23 cellular contexts compared by ENCODE assay signal in the genomic region with DNA sequence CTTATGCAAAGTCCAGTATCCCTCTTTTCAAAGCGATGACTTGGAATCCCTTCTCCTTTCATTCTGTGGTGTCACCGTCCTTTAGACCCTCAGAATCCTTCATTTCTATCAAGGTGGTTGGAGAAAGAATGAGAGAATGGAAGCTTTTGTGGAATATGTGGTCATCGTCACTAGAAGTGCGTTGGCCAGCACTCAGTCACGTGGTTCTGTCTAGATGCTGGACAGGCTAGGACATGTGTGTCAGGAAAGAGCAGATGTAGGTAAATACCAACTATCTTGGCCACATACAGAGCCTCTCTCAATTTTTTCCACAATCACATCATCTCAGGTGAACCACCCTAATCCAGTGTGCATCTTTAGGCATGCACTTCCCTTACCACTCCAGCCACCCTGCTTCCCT.
"Had no signal": no experiment of that assay in that cellular context is flagged by ENCODE, and none has a peak within 500 bp of the region (broad histone marks: within the 10 kb centered on the region; RNA-seq: fewer than 3 reads in every experiment).

No MANE protein-coding gene starts in this region.

- H3K36me3 ChIP-seq: pancreas, right atrium auricular region, stomach, suprapubic skin, tibial nerve had no signal

- H3K4me3 ChIP-seq: pancreas, psoas muscle, right atrium auricular region, stomach, suprapubic skin, tibial nerve had no signal

- H3K27me3 ChIP-seq: pancreas, right atrium auricular region, stomach, suprapubic skin, tibial nerve had no signal

- H3K9me3 Mint-ChIP-seq: activated B cell treated with CpG ODN at 0.5 μM for 24 hours; activated naive CD4-positive, alpha-beta T cell treated with anti-CD3 and anti-CD28 coated beads, Interleukin-2, amount 10 ng/mL, durations not matched to agents 7 days and 5 days; memory B cell; nephron progenitor cell; T-helper 1 cell treated with Interleukin-12 subunit alpha and Interleukin-12 subunit beta and Interleukin-4 antibody, amounts not matched to agents 30 μg/mL and 1 μg/mL, for 36 hours had no signal

- H3K36me3 Mint-ChIP-seq: activated naive CD4-positive, alpha-beta T cell treated with anti-CD3 and anti-CD28 coated beads, Interleukin-2, amount 10 ng/mL, durations not matched to agents 7 days and 5 days; memory B cell had no signal

- H3K9me3 ChIP-seq: pancreas, psoas muscle, right atrium auricular region, stomach, suprapubic skin, tibial nerve had no signal

- H3K4me1 Mint-ChIP-seq: activated naive CD4-positive, alpha-beta T cell treated with anti-CD3 and anti-CD28 coated beads, Interleukin-2, amount 10 ng/mL, durations not matched to agents 7 days and 5 days; nephron progenitor cell had no signal

- ATAC-seq: activated CD4-positive, alpha-beta T cell treated with anti-CD3 and anti-CD28 coated beads for 36 hours; psoas muscle had no signal

- DNase-seq: activated B cell treated with CpG ODN at 0.5 μM for 24 hours; activated CD4-positive, alpha-beta T cell treated with anti-CD3 and anti-CD28 coated beads for 36 hours; activated CD4-positive, alpha-beta T cell treated with anti-CD3 and anti-CD28 coated beads, Interleukin-2, amount 50 U/mL, for 4 hours; activated CD8-positive, alpha-beta memory T cell treated with anti-CD3 and anti-CD28 coated beads, Interleukin-2, amount 50 U/mL, for 48 hours; activated effector memory CD4-positive, alpha-beta T cell treated with anti-CD3 and anti-CD28 coated beads, Interleukin-2, amount 50 U/mL, for 16 hours; activated naive CD4-positive, alpha-beta T cell treated with anti-CD3 and anti-CD28 coated beads, Interleukin-2, amount 10 ng/mL, durations not matched to agents 7 days and 5 days; activated T-cell treated with anti-CD3 and anti-CD28 coated beads, Interleukin-2, amount 50 U/mL, for 48 hours; amygdala; dermis blood vessel endothelial cell; effector CD8-positive, alpha-beta T cell; hypothalamus; nephron progenitor cell; pancreas; psoas muscle; stimulated activated CD4-positive, alpha-beta T cell treated with anti-CD3 and anti-CD28 coated beads, Interleukin-12 subunit alpha, Interleukin-12 subunit beta, amount 100 ng/mL, for 4 hours; stimulated activated CD4-positive, alpha-beta T cell treated with anti-CD3 and anti-CD28 coated beads, Interleukin-4, amount 100 ng/mL, for 4 hours; stomach; T1000 had no signal

- H3K27ac Mint-ChIP-seq: activated B cell treated with CpG ODN at 0.5 μM for 24 hours; activated CD4-positive, alpha-beta T cell treated with anti-CD3 and anti-CD28 coated beads for 36 hours; activated naive CD4-positive, alpha-beta T cell treated with anti-CD3 and anti-CD28 coated beads, Interleukin-2, amount 10 ng/mL, durations not matched to agents 7 days and 5 days; memory B cell; T-helper 1 cell treated with Interleukin-12 subunit alpha and Interleukin-12 subunit beta and Interleukin-4 antibody, amounts not matched to agents 30 μg/mL and 1 μg/mL, for 36 hours had no signal

- H3K27ac ChIP-seq: pancreas, psoas muscle, suprapubic skin had no signal

- H3K4me1 ChIP-seq: psoas muscle had no signal

- H3K4me3 Mint-ChIP-seq: activated B cell treated with CpG ODN at 0.5 μM for 24 hours; activated CD4-positive, alpha-beta T cell treated with anti-CD3 and anti-CD28 coated beads for 36 hours; activated naive CD4-positive, alpha-beta T cell treated with anti-CD3 and anti-CD28 coated beads, Interleukin-2, amount 10 ng/mL, durations not matched to agents 7 days and 5 days; memory B cell; nephron progenitor cell; T-helper 1 cell treated with Interleukin-12 subunit alpha and Interleukin-12 subunit beta and Interleukin-4 antibody, amounts not matched to agents 30 μg/mL and 1 μg/mL, for 36 hours had no signal
